12 cellular contexts compared by ENCODE assay signal in genomic region chr1:151680812-151681211, GRCh38. TPM values are rescaled to one million over a fixed set of nuclear protein-coding genes. Genes with fewer than 3 reads are reported as not detected.
DNase-seq lines count a peak whose midpoint lies in the region; ATAC-seq and TF ChIP-seq lines count a peak whose summit lies in the region.
"Had no signal": no experiment of that assay in that cellular context is flagged by ENCODE, and none has a peak within 500 bp of the region (broad histone marks: within the 10 kb centered on the region; RNA-seq: fewer than 3 reads in every experiment).

No MANE protein-coding gene starts in this region.

- ATAC-seq in stimulated activated naive CD8-positive, alpha-beta T cell treated with anti-CD3 and anti-CD28 coated beads, Interleukin-15, Interleukin-2, amounts not matched to agents 100 U/mL and 50 U/mL, for 24 hours = no peak
- peak; percentile 56 for ATAC-seq in aorta (ENCODE audit: low FRiP score)

- H4K20me1 ChIP-seq in hepatocyte (ENCODE audit: insufficient read depth, poor library complexity, severe bottlenecking) = no peaks in the 10 kb centered on the region

- intact Hi-C loops in aorta (cut with DNase I) (loop anchor here in 1 of 2 donors (10.0 kb wide), 1 partner anchor 66 kb away; the partner anchor contains the start of gene SNX27), transverse colon (cut with DNase I; ENCODE audit: low total_unique reads) (no loop called here)

- 77% methylated on average over 3 of the region's 3 CpGs for WGBS in hepatocyte (ENCODE audit: low lambda C conversion rate, missing lambda C conversion rate)
- 4 to 5% methylated on average over 3 of the region's 3 CpGs for WGBS in aorta, 2 donors
- WGBS in transverse colon (ENCODE audit: low coverage in 1 of 2), 2 donors = 46 to 64% methylated on average over 3 of the region's 3 CpGs

- peak overlapping the region; percentile 9 for H3K27ac ChIP-seq in hepatocyte
- H3K27ac ChIP-seq in aorta (ENCODE audit: low read depth in 1 of 2, low read length in 2 of 2) = peak overlapping the region; percentile 67 to 82
- H3K27ac ChIP-seq in transverse colon = peak overlapping the region in 1 of 4 donors; percentile 47

- H3K36me3 ChIP-seq in hepatocyte (replicated peaks; ENCODE audit: insufficient read depth, low read depth) (no peaks in the 10 kb centered on the region), aorta (ENCODE audit: control insufficient read depth in 1 of 2, insufficient read depth in 2 of 2, low read length in 1 of 2) (no peaks in the 10 kb centered on the region), transverse colon (peaks cover 0 to 4% (median 0%) of the 10 kb centered on the region in 4 donors)

- no peaks in the 10 kb centered on the region for H3K4me1 Mint-ChIP-seq in stimulated activated naive CD8-positive, alpha-beta T cell treated with anti-CD3 and anti-CD28 coated beads, Interleukin-15, Interleukin-2, amounts not matched to agents 100 ng/mL and 50 ng/mL, for 24 hours (ENCODE audit: low read depth)

- no peak for TF ChIP-seq POLR2A in transverse colon (IDR thresholded peaks at IDR 0.05)

- no peak overlapping the region for H3K4me3 ChIP-seq in hepatocyte
- H3K4me3 ChIP-seq in aorta (ENCODE audit: low read length in 2 of 2) = no peak overlapping the region
- H3K4me3 ChIP-seq in transverse colon = no peak overlapping the region

- H3K4me1 ChIP-seq in hepatocyte (ENCODE audit: insufficient read depth) (no peaks in the 10 kb centered on the region), aorta (ENCODE audit: control insufficient read depth in 1 of 2, insufficient read depth in 2 of 2, low read length in 2 of 2) (no peaks in the 10 kb centered on the region), transverse colon (peaks cover 0 to 5% (median 0%) of the 10 kb centered on the region in 4 donors)

- TF ChIP-seq EP300 in transverse colon (IDR thresholded peaks at IDR 0.05; ENCODE audit: low read depth) = no peak

- H3K9me2 ChIP-seq in hepatocyte (replicated peaks; ENCODE audit: insufficient read depth) = no peaks in the 10 kb centered on the region

- H3K27ac Mint-ChIP-seq in stimulated activated naive CD8-positive, alpha-beta T cell treated with anti-CD3 and anti-CD28 coated beads, Interleukin-15, Interleukin-2, amounts not matched to agents 100 ng/mL and 50 ng/mL, for 24 hours = peak overlapping the region; percentile 70
- H3K27ac Mint-ChIP-seq: T-helper 1 cell treated with Interleukin-12 subunit alpha and Interleukin-12 subunit beta and Interleukin-4 antibody, amounts not matched to agents 30 μg/mL and 1 μg/mL, for 36 hours had no signal

- H3K79me2 ChIP-seq in hepatocyte = peaks cover 4% of the 10 kb centered on the region

- H3K9me3 ChIP-seq in hepatocyte (ENCODE audit: low read depth) (no peaks in the 10 kb centered on the region), aorta (ENCODE audit: control insufficient read depth, low read length) (no peaks in the 10 kb centered on the region), transverse colon (no peaks in the 10 kb centered on the region)

- peaks cover 14% of the 10 kb centered on the region for H3K36me3 Mint-ChIP-seq in stimulated activated naive CD8-positive, alpha-beta T cell treated with anti-CD3 and anti-CD28 coated beads, Interleukin-15, Interleukin-2, amounts not matched to agents 100 ng/mL and 50 ng/mL, for 24 hours (ENCODE audit: low read depth)

- H3K27me3 ChIP-seq in hepatocyte = no peaks in the 10 kb centered on the region
- H3K27me3 ChIP-seq in aorta (ENCODE audit: control insufficient read depth in 1 of 2, insufficient read depth in 2 of 2, low read length in 1 of 2) = no peaks in the 10 kb centered on the region
- no peaks in the 10 kb centered on the region for H3K27me3 ChIP-seq in transverse colon

- H3K9me3 Mint-ChIP-seq in stimulated activated naive CD8-positive, alpha-beta T cell treated with anti-CD3 and anti-CD28 coated beads, Interleukin-15, Interleukin-2, amounts not matched to agents 100 ng/mL and 50 ng/mL, for 24 hours = no peaks in the 10 kb centered on the region
- H3K9me3 Mint-ChIP-seq: CD14-positive monocyte; T-helper 1 cell treated with Interleukin-12 subunit alpha and Interleukin-12 subunit beta and Interleukin-4 antibody, amounts not matched to agents 30 μg/mL and 1 μg/mL, for 36 hours had no signal

- no peaks in the 10 kb centered on the region for H3K27me3 Mint-ChIP-seq in stimulated activated naive CD8-positive, alpha-beta T cell treated with anti-CD3 and anti-CD28 coated beads, Interleukin-15, Interleukin-2, amounts not matched to agents 100 ng/mL and 50 ng/mL, for 24 hours

- no peak overlapping the region for H3K4me3 Mint-ChIP-seq in stimulated activated naive CD8-positive, alpha-beta T cell treated with anti-CD3 and anti-CD28 coated beads, Interleukin-15, Interleukin-2, amounts not matched to agents 100 ng/mL and 50 ng/mL, for 24 hours
- H3K4me3 Mint-ChIP-seq: CD14-positive monocyte; T-helper 1 cell treated with Interleukin-12 subunit alpha and Interleukin-12 subunit beta and Interleukin-4 antibody, amounts not matched to agents 30 μg/mL and 1 μg/mL, for 36 hours had no signal

- TF ChIP-seq CTCF in hepatocyte (IDR thresholded peaks at IDR 0.05; ENCODE audit: poor library complexity) (no peak), transverse colon (IDR thresholded peaks at IDR 0.05) (no peak)

- DNase-seq in stimulated activated naive CD8-positive, alpha-beta T cell treated with anti-CD3 and anti-CD28 coated beads, Interleukin-15, Interleukin-2, amounts not matched to agents 100 U/mL and 50 U/mL, for 24 hours = no peak
- DNase-seq in amniotic stem cell (lab: John Stamatoyannopoulos, UW) = peak; percentile 6
- no peak for DNase-seq in hepatocyte (ENCODE audit: low spot score)
- DNase-seq in aorta = no peak
- no peak for DNase-seq in nucleus accumbens (lab: John Stamatoyannopoulos, UW)
- DNase-seq in activated CD4-positive, alpha-beta T cell treated with anti-CD3 and anti-CD28 coated beads for 48 hours = no peak
- DNase-seq in transverse colon = no peak
- DNase-seq: activated naive CD4-positive, alpha-beta T cell treated with Interleukin-2 at 50 U/mL for 16 hours; NCI-H1436 treated with DMSO at 0.1 percent for 48 hours had no signal

- in situ Hi-C loops in transverse colon (cut with MboI; ENCODE audit: low pct_ligation_motif_present in 1 of 4, low pct_unique_long_range_greater_than_20kb in 1 of 4, low sequenced_read_pairs in 3 of 4) = no loop called here

- no peak overlapping the region for H2AFZ ChIP-seq in hepatocyte

- H3K4me2 ChIP-seq in hepatocyte = no peak overlapping the region

RNA-seq across cellular contexts. Expression of gene CELF3, which starts 35.8 kb away (rescaled TPM):
- total RNA-seq in hepatocyte = 1.2 and 2.1 TPM in 2 replicates
- polyA plus RNA-seq in hepatocyte = 0.85 and 1.1 TPM in 2 replicates
- not detected for total RNA-seq in aorta
- under 1 TPM in 1 of 2 donors, not detected in 1; 0.13 TPM for polyA plus RNA-seq in aorta
- total RNA-seq in transverse colon = 1 to 10 TPM in 3 of 4 donors, not detected in 1; 1.3 to 2.7 (median 1.6) TPM
- polyA plus RNA-seq: CD14-positive monocyte had no signal

RNA-seq across cellular contexts. Expression of gene RIIAD1, which starts 40.5 kb away (rescaled TPM):
- total RNA-seq in hepatocyte = 7.9 TPM in 1 of 2 replicates, not detected in the other
- 2.3 TPM in 1 of 2 replicates, not detected in the other for polyA plus RNA-seq in hepatocyte
- total RNA-seq in aorta = not detected
- not detected for polyA plus RNA-seq in aorta
- not detected for total RNA-seq in transverse colon
- polyA plus RNA-seq: CD14-positive monocyte had no signal
